8 cellular contexts compared by ENCODE assay signal in the genomic region with DNA sequence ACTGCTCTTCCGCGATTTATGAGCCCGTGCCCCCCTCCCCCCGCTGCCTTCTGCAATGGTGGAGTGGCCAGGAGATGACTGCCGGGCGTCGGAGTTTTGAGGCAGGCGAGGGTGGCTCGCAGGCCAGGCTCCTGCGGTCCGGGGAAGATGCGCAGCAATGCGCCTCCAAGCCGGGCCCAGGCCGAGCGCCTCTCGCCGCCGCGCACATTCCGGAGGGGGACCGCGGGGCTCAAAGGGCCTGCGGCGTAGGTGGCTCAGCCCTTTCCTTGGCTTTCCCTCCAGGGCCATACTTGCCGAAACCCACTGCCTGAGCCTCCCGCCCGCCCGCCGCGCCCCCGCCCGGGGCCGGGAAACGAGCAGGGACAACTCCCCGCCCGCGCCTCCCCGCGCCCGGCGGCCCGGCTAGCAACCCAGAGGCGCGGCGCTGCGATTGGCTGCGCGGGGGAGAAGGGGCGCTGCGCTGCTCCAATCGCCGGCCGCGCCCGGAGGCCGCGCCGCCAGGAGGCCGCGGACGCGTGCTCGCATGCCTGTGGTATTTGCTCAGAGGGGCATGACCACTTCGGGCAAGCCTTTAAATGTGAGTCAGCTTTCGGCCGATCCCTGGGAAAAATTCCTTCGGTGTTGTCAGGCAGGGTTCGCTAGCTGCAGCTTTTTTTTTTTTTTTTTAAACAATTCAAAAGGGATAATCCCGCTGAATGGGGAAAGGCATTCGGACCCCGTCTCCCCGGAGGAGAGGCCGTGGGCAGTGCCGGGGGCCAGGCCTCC.
DNase-seq lines count a peak whose midpoint lies in the region; ATAC-seq and TF ChIP-seq lines count a peak whose summit lies in the region.

No MANE protein-coding gene starts in this region.

- peak overlapping the region; percentile 39 for H3K4me3 ChIP-seq in brain microvascular endothelial cell (ENCODE audit: low read depth, low read length)

- DNase-seq in NCI-H2196 (lab: John Stamatoyannopoulos, UW; ENCODE audit: unreplicated experiment), result peak; percentile 5
- DNase-seq in NCI-H2196 treated with DMSO at 0.1 percent for 48 hours (lab: John Stamatoyannopoulos, UW; ENCODE audit: unreplicated experiment), result no peak
- peak; percentile 96 for DNase-seq in HPDE6-E6E7 (ENCODE audit: extremely low spot score)
- peak; percentile 55 for DNase-seq in UCSD-AML1 (lab: John Stamatoyannopoulos, UW; ENCODE audit: unreplicated experiment)
- peak; percentile 97 for DNase-seq in brain microvascular endothelial cell
- DNase-seq in iPS DF 4.7 (ENCODE audit: extremely low read depth, low spot score), result peak; percentile 93
- peak; percentile 93 for DNase-seq in sciatic nerve (ENCODE audit: low spot score)

- peak; percentile 99 for ATAC-seq in sciatic nerve
- ATAC-seq in GM19328 (IDR thresholded peaks at IDR 0.05; ENCODE audit: unreplicated experiment), result no peak

- intact Hi-C loops in sciatic nerve (cut with DNase I), result loop anchor here (5.0 to 10.0 kb wide), 2 partner anchors 144 to 244 kb away; a partner anchor contains a TSS

- no peak for TF ChIP-seq CTCF in brain microvascular endothelial cell (IDR thresholded peaks at IDR 0.05; ENCODE audit: low read depth, low read length, missing control alignments)

- peaks cover 15% of the 10 kb centered on the region for H3K27me3 ChIP-seq in brain microvascular endothelial cell (replicated peaks)

- peak overlapping the region; percentile 76 for H3K27ac ChIP-seq in brain microvascular endothelial cell

- in situ Hi-C loops in brain microvascular endothelial cell (cut with HindIII; ENCODE audit: low pct_ligation_motif_present, low sequenced_read_pairs), result no loop called here

- H3K36me3 ChIP-seq in brain microvascular endothelial cell (replicated peaks), result no peaks in the 10 kb centered on the region
